ENCODE assay signal across 14 cellular contexts in genomic region chr11:2525941-2526807, GRCh38.
A peak's percentile ranks its signal among the peaks of the same experiment; 100 is the strongest.
DNase-seq lines count a peak whose midpoint lies in the region; ATAC-seq, FAIRE-seq and TF ChIP-seq lines count a peak whose summit lies in the region.
"Had no signal": no experiment of that assay in that cellular context is flagged by ENCODE, and none has a peak within 500 bp of the region (broad histone marks: within the 10 kb centered on the region; RNA-seq: fewer than 3 reads in every experiment).

No MANE protein-coding gene starts in this region.

- H3K4me3 ChIP-seq in Peyer's patch: peak overlapping the region in 2 of 4 donors; percentile 14 to 27
- H3K4me3 ChIP-seq in esophagus muscularis mucosa: no peak overlapping the region
- no peak overlapping the region for H3K4me3 ChIP-seq in pancreas
- H3K4me3 ChIP-seq in foreskin fibroblast (ENCODE audit: low read depth in 1 of 2, low read length in 2 of 2): no peak overlapping the region

- DNase-seq in Calu3 (no peak), Peyer's patch (peak in 2 of 3 donors; percentile 49 to 61), esophagus muscularis mucosa (ENCODE audit: extremely low spot score) (no peak), pancreas (peak; percentile 2 to 66 (median 26)), DMS 273 (lab: John Stamatoyannopoulos, UW; ENCODE audit: unreplicated experiment) (no peak), foreskin fibroblast (no peak)
- DNase-seq: IMR-90; stimulated activated naive CD4-positive, alpha-beta T cell had no signal

- peaks cover 4% of the 10 kb centered on the region for H3K36me3 Mint-ChIP-seq in Calu3 (ENCODE audit: insufficient read depth, unreplicated experiment)

- CTCF ChIA-PET in Calu3 (lab: Charles Lee): no interaction called here

- ATAC-seq in pancreas (no peak), GM19328 (IDR thresholded peaks at IDR 0.05; ENCODE audit: unreplicated experiment) (no peak), HG03354 (IDR thresholded peaks at IDR 0.05; ENCODE audit: poor library complexity, severe bottlenecking, unreplicated experiment) (no peak)
- ATAC-seq: SK-N-SH treated with all-trans-retinoic acid at 6 μM for 48 hours had no signal

- FAIRE-seq in pancreas (lab: Jason Lieb, UNC): no peak
- FAIRE-seq: G401.6, islet of Langerhans had no signal

- H3K4me1 Mint-ChIP-seq in Calu3 (ENCODE audit: low read depth, unreplicated experiment): no peaks in the 10 kb centered on the region

- H3K27me3 ChIP-seq in Peyer's patch: no peaks in the 10 kb centered on the region
- H3K27me3 ChIP-seq in esophagus muscularis mucosa: peaks cover 0 to 41% (median 0%) of the 10 kb centered on the region in 4 donors
- no peaks in the 10 kb centered on the region for H3K27me3 ChIP-seq in pancreas

- no peak overlapping the region for H3K27ac Mint-ChIP-seq in Calu3 (ENCODE audit: unreplicated experiment)

- H3K4me1 ChIP-seq in Peyer's patch (peaks cover 0 to 33% (median 18%) of the 10 kb centered on the region in 4 donors), esophagus muscularis mucosa (peaks cover 6 to 17% (median 11%) of the 10 kb centered on the region in 4 donors), pancreas (peaks cover 6 to 11% (median 9%) of the 10 kb centered on the region in 3 donors)

- TF ChIP-seq CTCF in Calu3 (IDR thresholded peaks at IDR 0.05; ENCODE audit: unreplicated experiment) (peak; percentile 1), Peyer's patch (IDR thresholded peaks at IDR 0.05) (no peak), esophagus muscularis mucosa (IDR thresholded peaks at IDR 0.05) (no peak), pancreas (IDR thresholded peaks at IDR 0.05) (no peak), foreskin fibroblast (IDR thresholded peaks at IDR 0.05; ENCODE audit: low read depth, low read length) (no peak)

- intact Hi-C loops in Calu3 (cut with micrococcal nuclease; ENCODE audit: unreplicated experiment) (no loop called here), esophagus muscularis mucosa (cut with DNase I) (no loop called here), pancreas (cut with DNase I) (no loop called here)

- peaks cover 6% of the 10 kb centered on the region for H3K27me3 Mint-ChIP-seq in Calu3 (ENCODE audit: unreplicated experiment)

- TF ChIP-seq EP300 in esophagus muscularis mucosa (IDR thresholded peaks at IDR 0.05): no peak

- H3K9me3 ChIP-seq in Peyer's patch (no peaks in the 10 kb centered on the region), esophagus muscularis mucosa (no peaks in the 10 kb centered on the region), pancreas (no peaks in the 10 kb centered on the region)

- H3K9me3 Mint-ChIP-seq in Calu3 (ENCODE audit: low read depth, unreplicated experiment): no peaks in the 10 kb centered on the region

- H3K36me3 ChIP-seq in Peyer's patch: no peaks in the 10 kb centered on the region
- peaks cover 0 to 9% (median 0%) of the 10 kb centered on the region in 4 donors for H3K36me3 ChIP-seq in esophagus muscularis mucosa
- no peaks in the 10 kb centered on the region for H3K36me3 ChIP-seq in pancreas

- BruUV-seq in Calu3 (replicated peaks; lab: Mats Ljungman, UMichigan): no TSS peak

- peak overlapping the region; percentile 66 to 79 (median 75) for H3K27ac ChIP-seq in Peyer's patch
- H3K27ac ChIP-seq in esophagus muscularis mucosa (replicated peaks in 1 of 4): peak overlapping the region in 3 of 4 donors; percentile 22 to 31 (median 24)
- peak overlapping the region in 2 of 4 donors; percentile 22 to 46 for H3K27ac ChIP-seq in pancreas
- H3K27ac ChIP-seq: epithelial cell of prostate had no signal

- no peak for TF ChIP-seq POLR2A in Peyer's patch (IDR thresholded peaks at IDR 0.05)
- no peak for TF ChIP-seq POLR2A in esophagus muscularis mucosa (IDR thresholded peaks at IDR 0.05; ENCODE audit: low read depth)

- no peak overlapping the region for H3K4me3 Mint-ChIP-seq in Calu3 (ENCODE audit: low read depth, unreplicated experiment)

- WGBS in esophagus muscularis mucosa: 84% methylated on average over 11 of the region's 15 CpGs
- 85 to 90% methylated on average over 15 of the region's 15 CpGs for WGBS in pancreas, 2 donors

Comparison
In these comparisons a context has a peak if more than half of its experiments do, and no peak if none do; other contexts are left out.
1. DNase-seq: peak in Peyer's patch (2 of 3) and pancreas (6 of 6); none in Calu3 (single experiment), esophagus muscularis mucosa (single experiment), DMS 273 (single experiment) and foreskin fibroblast (0 of 2).